9 cellular contexts compared by ENCODE assay signal in the genomic region with DNA sequence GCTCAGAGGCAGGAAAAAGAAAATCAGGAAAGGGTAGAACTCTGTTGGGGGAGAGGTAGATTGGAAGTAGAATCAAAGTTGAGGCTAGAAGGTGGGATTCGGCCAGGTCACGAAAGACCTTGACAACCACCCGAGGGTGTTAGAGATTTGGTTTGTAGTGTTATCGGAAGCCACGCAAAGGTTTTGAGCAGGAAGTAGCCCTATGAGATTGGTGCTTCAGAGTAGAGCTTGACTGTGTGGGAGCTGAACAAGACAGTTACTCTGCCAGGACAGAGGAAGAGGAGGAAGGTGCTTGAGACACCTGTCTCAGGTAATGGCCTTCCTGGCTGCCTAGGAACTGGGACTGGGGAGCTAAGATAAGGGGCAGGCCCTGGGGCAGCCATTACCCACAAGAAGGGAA.
DNase-seq lines count a peak whose midpoint lies in the region; ATAC-seq, FAIRE-seq and TF ChIP-seq lines count a peak whose summit lies in the region.
"Had no signal": no experiment of that assay in that cellular context is flagged by ENCODE, and none has a peak within 500 bp of the region (broad histone marks: within the 10 kb centered on the region; RNA-seq: fewer than 3 reads in every experiment).

No MANE protein-coding gene starts in this region.

- 69 to 88% methylated on average over 5 of the region's 5 CpGs for WGBS in gastroesophageal sphincter (ENCODE audit: low coverage in 1 of 2), 2 donors

- H3K27ac Mint-ChIP-seq in stimulated activated effector memory CD8-positive, alpha-beta T cell treated with anti-CD3 and anti-CD28 coated beads, Interleukin-12 subunit alpha, Interleukin-12 subunit beta, amount 100 ng/mL, for 72 hours: peak overlapping the region; percentile 93
- H3K27ac Mint-ChIP-seq: neural progenitor cell had no signal

- H3K36me3 Mint-ChIP-seq in stimulated activated effector memory CD8-positive, alpha-beta T cell treated with anti-CD3 and anti-CD28 coated beads, Interleukin-12 subunit alpha, Interleukin-12 subunit beta, amount 100 ng/mL, for 72 hours: peaks cover 91% of the 10 kb centered on the region
- H3K36me3 Mint-ChIP-seq: neural progenitor cell had no signal

- DNase-seq in GM12891 (ENCODE audit: insufficient read length, low spot score) (no peak), PC-3 (no peak), amniotic stem cell (lab: John Stamatoyannopoulos, UW) (no peak), foreskin keratinocyte (no peak), germinal center (ENCODE audit: low spot score) (no peak), NCI-H2029 (lab: John Stamatoyannopoulos, UW) (no peak)
- DNase-seq in stimulated activated effector memory CD8-positive, alpha-beta T cell treated with anti-CD3 and anti-CD28 coated beads, Interleukin-12 subunit alpha, Interleukin-12 subunit beta, amount 100 ng/mL, for 72 hours (ENCODE audit: low spot score in 2 of 2): peak in 1 of 2 donors; percentile 63

- BruUV-seq in PC-3 (replicated peaks; lab: Mats Ljungman, UMichigan): no TSS peak

- TF ChIP-seq EP300 in gastroesophageal sphincter (IDR thresholded peaks at IDR 0.05): no peak

- H3K9me3 Mint-ChIP-seq in stimulated activated effector memory CD8-positive, alpha-beta T cell treated with anti-CD3 and anti-CD28 coated beads, Interleukin-12 subunit alpha, Interleukin-12 subunit beta, amount 100 ng/mL, for 72 hours: peaks cover 3% of the 10 kb centered on the region

- CTCF ChIA-PET in PC-3 (lab: Charles Lee): no interaction called here

- TF ChIP-seq POLR2A in GM12891 (IDR thresholded peaks at IDR 0.05; ENCODE audit: low read depth, low read length): no peak
- no peak for TF ChIP-seq POLR2A in gastroesophageal sphincter (IDR thresholded peaks at IDR 0.05)

- H3K36me3 ChIP-seq in PC-3 (ENCODE audit: low read depth, low read length) (no peaks in the 10 kb centered on the region), gastroesophageal sphincter (peaks cover 0 to 21% of the 10 kb centered on the region in 2 donors)
- H3K36me3 ChIP-seq: neural progenitor cell had no signal

- H3K4me1 ChIP-seq in PC-3 (ENCODE audit: insufficient read depth, low read length): peaks cover 23% of the 10 kb centered on the region
- peaks cover 0 to 57% (median 19%) of the 10 kb centered on the region in 3 donors for H3K4me1 ChIP-seq in gastroesophageal sphincter
- no peaks in the 10 kb centered on the region for H3K4me1 ChIP-seq in foreskin keratinocyte
- H3K4me1 ChIP-seq: neural progenitor cell had no signal

- intact Hi-C loops in PC-3 (cut with micrococcal nuclease): loop anchor here (1.0 kb wide), 1 partner anchor 20 kb away; no protein-coding TSS in a partner anchor

- H3K27me3 ChIP-seq in PC-3 (ENCODE audit: low read length) (no peaks in the 10 kb centered on the region), gastroesophageal sphincter (no peaks in the 10 kb centered on the region), foreskin keratinocyte (no peaks in the 10 kb centered on the region)
- H3K27me3 ChIP-seq: neural progenitor cell had no signal

- H3K9me2 ChIP-seq in PC-3 (replicated peaks; ENCODE audit: low read length): no peaks in the 10 kb centered on the region

- H3K9ac ChIP-seq in PC-3 (ENCODE audit: low read length): no peak overlapping the region
- H3K9ac ChIP-seq: neural progenitor cell had no signal

- H3K4me3 Mint-ChIP-seq in stimulated activated effector memory CD8-positive, alpha-beta T cell treated with anti-CD3 and anti-CD28 coated beads, Interleukin-12 subunit alpha, Interleukin-12 subunit beta, amount 100 ng/mL, for 72 hours: peak overlapping the region; percentile 61
- H3K4me3 Mint-ChIP-seq: neural progenitor cell had no signal

- H3K4me3 ChIP-seq in PC-3 (ENCODE audit: low read length) (no peak overlapping the region), gastroesophageal sphincter (no peak overlapping the region)
- H3K4me3 ChIP-seq: neural progenitor cell had no signal

- peak overlapping the region; percentile 17; the same call in 1 of the 2 replicates for H3K4me2 ChIP-seq in PC-3 (ENCODE audit: low read length)
- H3K4me2 ChIP-seq: neural progenitor cell had no signal

- H3F3A ChIP-seq in PC-3 (ENCODE audit: low read length, unreplicated experiment): no peaks in the 10 kb centered on the region

- H4K20me1 ChIP-seq in PC-3 (ENCODE audit: low read length): no peaks in the 10 kb centered on the region

- peaks cover 93% of the 10 kb centered on the region for H3K4me1 Mint-ChIP-seq in stimulated activated effector memory CD8-positive, alpha-beta T cell treated with anti-CD3 and anti-CD28 coated beads, Interleukin-12 subunit alpha, Interleukin-12 subunit beta, amount 100 ng/mL, for 72 hours
- H3K4me1 Mint-ChIP-seq: neural progenitor cell had no signal

- no peaks in the 10 kb centered on the region for H3K79me2 ChIP-seq in PC-3 (ENCODE audit: low read length)

- H3K9me3 ChIP-seq in PC-3 (ENCODE audit: low read length): no peaks in the 10 kb centered on the region
- no peaks in the 10 kb centered on the region for H3K9me3 ChIP-seq in gastroesophageal sphincter

- H2AFZ ChIP-seq in PC-3 (ENCODE audit: low read length): no peak overlapping the region
- H2AFZ ChIP-seq: neural progenitor cell had no signal

- TF ChIP-seq CTCF in PC-3 (conservative IDR thresholded peaks at IDR 0.05; ENCODE audit: low read depth, low read length) (no peak), gastroesophageal sphincter (IDR thresholded peaks at IDR 0.05) (no peak), foreskin keratinocyte (conservative IDR thresholded peaks at IDR 0.05) (no peak)

- H3K27ac ChIP-seq in PC-3 (ENCODE audit: low read length): peak overlapping the region; percentile 64
- peak overlapping the region; percentile 29 to 76 (median 67) for H3K27ac ChIP-seq in gastroesophageal sphincter
- no peak overlapping the region for H3K27ac ChIP-seq in foreskin keratinocyte
- H3K27ac ChIP-seq: neural progenitor cell had no signal

- POLR2A ChIA-PET in PC-3 (lab: Charles Lee; ENCODE audit: unreplicated experiment): no interaction called here

- peak; percentile 56 for FAIRE-seq in GM12891 (lab: Jason Lieb, UNC)

- ATAC-seq in PC-3: no peak
- no peak for ATAC-seq in gastroesophageal sphincter
- peak; percentile 51 for ATAC-seq in stimulated activated effector memory CD8-positive, alpha-beta T cell treated with anti-CD3 and anti-CD28 coated beads, Interleukin-12 subunit alpha, Interleukin-12 subunit beta, amount 100 ng/mL, for 72 hours
- ATAC-seq in foreskin keratinocyte: no peak

TF ChIP-seq in GM12891, 5 proteins besides CTCF, POLR2A, EP300 and RAD21:
- no peak for TF ChIP-seq TAF1 (IDR thresholded peaks at IDR 0.05; ENCODE audit: low read depth, low read length)
